8 cellular contexts compared by ENCODE assay signal in the genomic region with DNA sequence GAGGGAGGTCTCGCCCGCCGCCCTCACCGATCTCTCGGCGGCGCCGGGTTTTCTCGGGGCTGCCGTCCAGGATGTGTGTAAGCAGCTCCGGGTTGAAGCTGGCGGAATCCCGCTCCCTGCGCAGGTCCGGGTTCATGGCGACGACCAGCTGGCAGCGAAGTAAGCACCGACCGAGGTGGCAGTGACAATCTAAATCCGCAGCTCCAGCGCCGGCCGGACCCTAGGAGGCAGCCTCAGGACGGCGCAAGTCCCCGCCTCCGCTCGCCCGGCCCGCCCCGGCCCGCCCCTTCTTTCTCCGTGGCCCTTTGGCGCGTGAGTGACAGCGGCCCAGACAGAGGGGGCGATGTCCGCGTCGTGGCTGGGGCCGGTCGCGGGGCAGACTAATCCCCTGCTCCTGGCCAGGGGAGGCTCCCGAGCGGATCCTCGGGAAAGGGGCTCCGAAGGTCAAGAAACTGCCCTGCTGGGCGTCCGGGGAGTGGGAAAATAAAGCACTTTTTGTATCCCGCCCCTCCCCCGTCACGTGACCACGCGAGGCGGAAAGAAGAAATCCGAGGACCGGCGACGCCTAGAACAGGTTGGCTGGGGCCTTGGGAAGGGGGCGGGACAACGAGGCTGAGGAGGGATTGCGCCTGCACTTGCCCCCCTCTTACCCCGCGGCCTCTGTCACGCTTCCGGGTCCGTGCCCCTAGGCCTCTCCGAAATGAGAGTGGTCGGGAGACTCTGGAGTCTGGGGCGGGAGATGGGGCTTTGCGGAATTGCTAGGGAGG. TPM values are rescaled to one million over a fixed set of nuclear protein-coding genes. Genes with fewer than 3 reads are reported as not detected.
DNase-seq lines count a peak whose midpoint lies in the region; ATAC-seq and TF ChIP-seq lines count a peak whose summit lies in the region.

A gene (minus strand): TSS at position 229 of the 767 bp plus-strand sequence. CDS start 93 bp downstream, at position 136.
A gene with protein sequence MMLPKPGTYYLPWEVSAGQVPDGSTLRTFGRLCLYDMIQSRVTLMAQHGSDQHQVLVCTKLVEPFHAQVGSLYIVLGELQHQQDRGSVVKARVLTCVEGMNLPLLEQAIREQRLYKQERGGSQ (plus strand): TSS at position 303 of the 767 bp plus-strand sequence. CDS start 6,953 bp downstream, outside the sequence.

- H3K36me3 ChIP-seq in ascending aorta (peaks cover 0 to 6% of the 10 kb centered on the region in 2 donors), vagina (no peaks in the 10 kb centered on the region)

- peak within 1 kb of the TSS; percentile 99 for H3K27ac Mint-ChIP-seq in T-helper 2 cell treated with Interferon-gamma antibody and Interleukin-4, amounts not matched to agents 5 μg/mL and 100 μg/mL, for 36 hours

- TF ChIP-seq CTCF in ascending aorta (IDR thresholded peaks at IDR 0.05) (peak; percentile 15 to 35 (median 33)), vagina (IDR thresholded peaks at IDR 0.05) (peak in 2 of 3 experiments; percentile 1 to 13)

- ATAC-seq in GM18498 (IDR thresholded peaks at IDR 0.05; ENCODE audit: unreplicated experiment) = peak; percentile 91
- ATAC-seq in HG02943 (IDR thresholded peaks at IDR 0.05; ENCODE audit: low read depth, unreplicated experiment) = peak; percentile 85
- ATAC-seq in right cardiac atrium = peak; percentile 98

- H3K4me1 Mint-ChIP-seq in T-helper 2 cell treated with Interferon-gamma antibody and Interleukin-4, amounts not matched to agents 5 μg/mL and 100 μg/mL, for 36 hours (ENCODE audit: low read depth) = peaks cover 35% of the 10 kb centered on the region

- H3K4me1 ChIP-seq in ascending aorta (peaks cover 2 to 26% of the 10 kb centered on the region in 2 donors), right cardiac atrium (ENCODE audit: control insufficient read depth, insufficient read depth, low read length) (peaks cover 2% of the 10 kb centered on the region), vagina (peaks cover 66% of the 10 kb centered on the region)

- H3K36me3 Mint-ChIP-seq in T-helper 2 cell treated with Interferon-gamma antibody and Interleukin-4, amounts not matched to agents 5 μg/mL and 100 μg/mL, for 36 hours (ENCODE audit: low read depth) = peaks cover 11% of the 10 kb centered on the region

- no peaks in the 10 kb centered on the region for H3K9me3 Mint-ChIP-seq in T-helper 2 cell treated with Interferon-gamma antibody and Interleukin-4, amounts not matched to agents 5 μg/mL and 100 μg/mL, for 36 hours

- peak in 1 of 2 donors; percentile 81 for TF ChIP-seq POLR2A in vagina (IDR thresholded peaks at IDR 0.05)

- H3K4me3 Mint-ChIP-seq in T-helper 2 cell treated with Interferon-gamma antibody and Interleukin-4, amounts not matched to agents 5 μg/mL and 100 μg/mL, for 36 hours = peak within 1 kb of the TSS; percentile 99

- WGBS in right cardiac atrium = under 1% methylated on average over 72 of the region's 72 CpGs

- H3K27me3 ChIP-seq in ascending aorta (no peaks in the 10 kb centered on the region), right cardiac atrium (ENCODE audit: control insufficient read depth, insufficient read depth) (no peaks in the 10 kb centered on the region), vagina (no peaks in the 10 kb centered on the region)

- peak within 1 kb of the TSS; percentile 93 to 99 for H3K27ac ChIP-seq in ascending aorta
- H3K27ac ChIP-seq in right cardiac atrium (ENCODE audit: low read length) = peak within 1 kb of the TSS; percentile 99
- H3K27ac ChIP-seq in vagina = peak within 1 kb of the TSS; percentile 97

- no peaks in the 10 kb centered on the region for H3K27me3 Mint-ChIP-seq in T-helper 2 cell treated with Interferon-gamma antibody and Interleukin-4, amounts not matched to agents 5 μg/mL and 100 μg/mL, for 36 hours (ENCODE audit: low read depth)

- intact Hi-C loops in ascending aorta (cut with DNase I) (loop anchor here (1.0 to 10.0 kb wide), 6 partner anchors 38 to 373 kb away; a partner anchor contains a TSS), right cardiac atrium (cut with DNase I) (no loop called here), vagina (cut with DNase I) (no loop called here)

- no peaks in the 10 kb centered on the region for H3K9me3 ChIP-seq in ascending aorta
- H3K9me3 ChIP-seq in right cardiac atrium (ENCODE audit: control insufficient read depth, low read length) = no peaks in the 10 kb centered on the region
- H3K9me3 ChIP-seq in vagina = no peaks in the 10 kb centered on the region

- peak within 1 kb of the TSS; percentile 76 to 88 for H3K4me3 ChIP-seq in ascending aorta
- peak within 1 kb of the TSS; percentile 85 for H3K4me3 ChIP-seq in right cardiac atrium (ENCODE audit: low read length)
- H3K4me3 ChIP-seq in vagina = peak within 1 kb of the TSS; percentile 87 to 92

- DNase-seq in NCI-H1930 (lab: John Stamatoyannopoulos, UW) (peak; percentile 97 to 99), ascending aorta (ENCODE audit: low spot score in 2 of 2) (peak; percentile 89 to 98), right cardiac atrium (peak; percentile 99), putamen (ENCODE audit: low spot score) (peak; percentile 97), vagina (ENCODE audit: extremely low spot score in 2 of 2) (peak in 1 of 2 donors; percentile 98)
- peak; percentile 94 for DNase-seq in T-helper 2 cell treated with Interferon-gamma antibody and Interleukin-4, amounts not matched to agents 5 μg/mL and 100 μg/mL, for 36 hours (ENCODE audit: low spot score)

RNA-seq across cellular contexts. Expression of the first gene that starts in this region (rescaled TPM):
- 18.5 TPM for total RNA-seq in ascending aorta
- total RNA-seq in right cardiac atrium = 10 to 100 TPM; 56.9 to 67.5 (median 62.3) TPM
- 18.7 TPM for polyA plus RNA-seq in right cardiac atrium
- total RNA-seq in vagina = 50.6 TPM

RNA-seq across cellular contexts. Expression of the second gene that starts in this region (rescaled TPM):
- 33.6 TPM for total RNA-seq in ascending aorta
- total RNA-seq in right cardiac atrium = 10 to 100 TPM in 2 of 4 donors, 1 to 10 TPM in 2; 8.5 to 12.1 (median 9.9) TPM
- polyA plus RNA-seq in right cardiac atrium = 22.5 TPM
- 10.3 TPM for total RNA-seq in vagina
